8 cellular contexts compared by ENCODE assay signal in genomic region chr1:202599669-202600431, GRCh38.
DNase-seq lines count a peak whose midpoint lies in the region; ATAC-seq and TF ChIP-seq lines count a peak whose summit lies in the region.

No MANE protein-coding gene starts in this region.

- H3K27ac ChIP-seq in KMS-11: no peak overlapping the region
- peak overlapping the region; percentile 24 to 48; a peak in 2 of 4 replicates for H3K27ac ChIP-seq in SK-N-SH (ENCODE audit: low read depth in 2 of 2, low read length in 1 of 2)
- H3K27ac ChIP-seq in mesenchymal stem cell (ENCODE audit: low read length, poor library complexity, severe bottlenecking): no peak overlapping the region
- H3K27ac ChIP-seq in tibial nerve: peak overlapping the region in 1 of 4 donors; percentile 50

- no peak overlapping the region for H2BK12ac ChIP-seq in mesenchymal stem cell (ENCODE audit: low read length in 2 of 2)

- H4K8ac ChIP-seq in mesenchymal stem cell (ENCODE audit: low read length): no peak overlapping the region

- H3K9me2 ChIP-seq in SK-N-SH: no peaks in the 10 kb centered on the region

- no peaks in the 10 kb centered on the region for H3K9me3 Mint-ChIP-seq in activated CD8-positive, alpha-beta memory T cell treated with anti-CD3 and anti-CD28 coated beads, Interleukin-2, amount 10 ng/mL, durations not matched to agents 7 days and 5 days (ENCODE audit: low read depth)
- no peaks in the 10 kb centered on the region for H3K9me3 Mint-ChIP-seq in effector memory CD8-positive, alpha-beta T cell

- H3K4me1 Mint-ChIP-seq in activated CD8-positive, alpha-beta memory T cell treated with anti-CD3 and anti-CD28 coated beads, Interleukin-2, amount 10 ng/mL, durations not matched to agents 7 days and 5 days: no peaks in the 10 kb centered on the region
- H3K4me1 Mint-ChIP-seq in effector memory CD8-positive, alpha-beta T cell (ENCODE audit: low read depth in 2 of 2): peaks cover 0 to 2% of the 10 kb centered on the region in 2 donors

- no peak for TF ChIP-seq EP300 in SK-N-SH (IDR thresholded peaks at IDR 0.05; ENCODE audit: borderline replicate concordance in 1 of 2, low read depth in 1 of 2, low read length in 1 of 2)
- TF ChIP-seq EP300 in tibial nerve (IDR thresholded peaks at IDR 0.05): no peak

- no peak overlapping the region for H3K27ac Mint-ChIP-seq in activated CD8-positive, alpha-beta memory T cell treated with anti-CD3 and anti-CD28 coated beads, Interleukin-2, amount 10 ng/mL, durations not matched to agents 7 days and 5 days
- H3K27ac Mint-ChIP-seq in effector memory CD8-positive, alpha-beta T cell: no peak overlapping the region

- H3K4me3 Mint-ChIP-seq in activated CD8-positive, alpha-beta memory T cell treated with anti-CD3 and anti-CD28 coated beads, Interleukin-2, amount 10 ng/mL, durations not matched to agents 7 days and 5 days: no peak overlapping the region
- no peak overlapping the region for H3K4me3 Mint-ChIP-seq in effector memory CD8-positive, alpha-beta T cell

- no peak overlapping the region for H3K4me2 ChIP-seq in KMS-11
- 0 out of 2 replicates have a peak overlapping the region, but pooled peaks have one; percentile 18 for H3K4me2 ChIP-seq in SK-N-SH
- H3K4me2 ChIP-seq in mesenchymal stem cell (ENCODE audit: low read length, poor library complexity, severe bottlenecking): no peak overlapping the region

- H2AK5ac ChIP-seq in mesenchymal stem cell (ENCODE audit: low read length, severe bottlenecking): peak overlapping the region; percentile 58

- no peaks in the 10 kb centered on the region for H3K36me3 ChIP-seq in KMS-11 (ENCODE audit: insufficient read depth)
- no peaks in the 10 kb centered on the region for H3K36me3 ChIP-seq in SK-N-SH (replicated peaks in 1 of 2; ENCODE audit: control insufficient read depth in 1 of 2, insufficient read depth in 2 of 2, low read length in 1 of 2)
- peaks cover 0 to 3% of the 10 kb centered on the region in 2 experiments for H3K36me3 ChIP-seq in mesenchymal stem cell (ENCODE audit: control insufficient read depth in 1 of 2, insufficient read depth in 2 of 2, low read depth in 1 of 2, low read length in 2 of 2)
- peaks cover 0 to 37% (median 0%) of the 10 kb centered on the region in 3 donors for H3K36me3 ChIP-seq in tibial nerve

- no peak overlapping the region for H2AFZ ChIP-seq in KMS-11 (ENCODE audit: low read depth)
- no peak overlapping the region for H2AFZ ChIP-seq in SK-N-SH (ENCODE audit: low read depth)
- H2AFZ ChIP-seq in mesenchymal stem cell (ENCODE audit: low read depth, low read length): no peak overlapping the region

- TF ChIP-seq RAD21 in SK-N-SH (IDR thresholded peaks at IDR 0.05; ENCODE audit: low read length): peak; percentile 96

- H3K36me3 Mint-ChIP-seq in activated CD8-positive, alpha-beta memory T cell treated with anti-CD3 and anti-CD28 coated beads, Interleukin-2, amount 10 ng/mL, durations not matched to agents 7 days and 5 days: no peaks in the 10 kb centered on the region
- no peaks in the 10 kb centered on the region for H3K36me3 Mint-ChIP-seq in effector memory CD8-positive, alpha-beta T cell (ENCODE audit: insufficient read depth)

- 57% methylated on average over 11 of the region's 16 CpGs for WGBS in SK-N-SH (ENCODE audit: low lambda C conversion rate)
- 49% methylated on average over 16 of the region's 16 CpGs for WGBS in mesenchymal stem cell
- whole genome bisulfite sequencing in tibial nerve, 2 donors: 36 to 47% methylated on average over 12 to 16 of the region's 16 CpGs

- POLR2A ChIA-PET in SK-N-SH (lab: Yijun Ruan, JAX): no interaction called here

- no peaks in the 10 kb centered on the region for H3K27me3 Mint-ChIP-seq in activated CD8-positive, alpha-beta memory T cell treated with anti-CD3 and anti-CD28 coated beads, Interleukin-2, amount 10 ng/mL, durations not matched to agents 7 days and 5 days
- H3K27me3 Mint-ChIP-seq in effector memory CD8-positive, alpha-beta T cell: no peaks in the 10 kb centered on the region

- H3K4me3 ChIP-seq in KMS-11 (IDR thresholded peaks at IDR 0.05; ENCODE audit: insufficient read depth, low read depth, low read length): no peak overlapping the region
- H3K4me3 ChIP-seq in SK-N-SH (ENCODE audit: low read depth in 2 of 2, low read length in 1 of 2): no peak overlapping the region
- H3K4me3 ChIP-seq in mesenchymal stem cell (ENCODE audit: insufficient read depth in 1 of 2, low read depth in 1 of 2, low read length in 2 of 2): no peak overlapping the region
- no peak overlapping the region for H3K4me3 ChIP-seq in tibial nerve

- no peaks in the 10 kb centered on the region for H3K9me3 ChIP-seq in SK-N-SH
- no peaks in the 10 kb centered on the region for H3K9me3 ChIP-seq in mesenchymal stem cell (ENCODE audit: control insufficient read depth, low read length)
- no peaks in the 10 kb centered on the region for H3K9me3 ChIP-seq in tibial nerve

- CTCF ChIA-PET in activated CD8-positive, alpha-beta memory T cell treated with anti-CD3 and anti-CD28 coated beads, Interleukin-2, amount 10 ng/mL, durations not matched to agents 7 days and 5 days (lab: Charles Lee): interaction anchor here (0.6 to 1.5 kb wide), 7 partner anchors 10 to 136 kb away, joined by 3 to 4 read pairs (median 3); no protein-coding TSS in a partner anchor
- CTCF ChIA-PET in SK-N-SH (lab: Yijun Ruan, JAX): interaction anchor here (0.6 to 5.1 kb wide), 53 partner anchors 11 to 265 kb away, joined by 3 to 57 read pairs (median 4); partner anchors contain the start of genes PPP1R12B, SYT2 and UBE2T

- no peaks in the 10 kb centered on the region for H3K27me3 ChIP-seq in KMS-11 (ENCODE audit: insufficient read depth, low read depth)
- no peaks in the 10 kb centered on the region for H3K27me3 ChIP-seq in SK-N-SH (ENCODE audit: insufficient read depth)
- H3K27me3 ChIP-seq in mesenchymal stem cell (ENCODE audit: control insufficient read depth in 1 of 2, insufficient read depth in 1 of 2, low read length in 2 of 2): no peaks in the 10 kb centered on the region
- H3K27me3 ChIP-seq in tibial nerve: no peaks in the 10 kb centered on the region

- H4K20me1 ChIP-seq in KMS-11 (ENCODE audit: insufficient read depth) (no peaks in the 10 kb centered on the region), SK-N-SH (ENCODE audit: insufficient read depth) (no peaks in the 10 kb centered on the region)

- no peak overlapping the region for H2BK120ac ChIP-seq in mesenchymal stem cell (ENCODE audit: low read depth, low read length)

- peak; percentile 83 for TF ChIP-seq CTCF in KMS-11 (conservative IDR thresholded peaks at IDR 0.05; ENCODE audit: low read depth, low read length)
- TF ChIP-seq CTCF in SK-N-SH (IDR thresholded peaks at IDR 0.05): peak; percentile 90
- TF ChIP-seq CTCF in tibial nerve (IDR thresholded peaks at IDR 0.05): peak; percentile 62 to 91 (median 75)

- ATAC-seq in activated CD8-positive, alpha-beta memory T cell treated with anti-CD3 and anti-CD28 coated beads, Interleukin-2, amount 10 ng/mL, durations not matched to agents 7 days and 5 days: peak; percentile 60
- ATAC-seq in effector memory CD8-positive, alpha-beta T cell (replicated peaks): peak; percentile 19

- peak overlapping the region in 1 of 2 experiments; percentile 48 for H3K18ac ChIP-seq in mesenchymal stem cell (ENCODE audit: low read depth in 1 of 2, low read length in 2 of 2)

- H2BK15ac ChIP-seq in mesenchymal stem cell (ENCODE audit: low read depth, poor library complexity, severe bottlenecking): no peak overlapping the region

- H3K79me2 ChIP-seq in KMS-11 (ENCODE audit: insufficient read depth, low read depth) (no peaks in the 10 kb centered on the region), SK-N-SH (ENCODE audit: insufficient read depth) (no peaks in the 10 kb centered on the region)

- no peak overlapping the region for H3K9ac ChIP-seq in KMS-11
- H3K9ac ChIP-seq in SK-N-SH: no peak overlapping the region
- peak overlapping the region; percentile 63 for H3K9ac ChIP-seq in mesenchymal stem cell (ENCODE audit: low read length)

- H3K79me1 ChIP-seq in mesenchymal stem cell (replicated peaks; ENCODE audit: low read length, poor library complexity, severe bottlenecking): no peaks in the 10 kb centered on the region

- no peak overlapping the region for H4K91ac ChIP-seq in mesenchymal stem cell (ENCODE audit: low read length)

- no peak overlapping the region for H2BK5ac ChIP-seq in mesenchymal stem cell (ENCODE audit: low read depth, low read length, poor library complexity, severe bottlenecking)

- peaks cover 4% of the 10 kb centered on the region for H3K4me1 ChIP-seq in KMS-11 (ENCODE audit: low read depth, poor library complexity, severe bottlenecking)
- H3K4me1 ChIP-seq in SK-N-SH (ENCODE audit: control insufficient read depth in 1 of 2, insufficient read depth in 2 of 2, low read depth in 1 of 2, low read length in 1 of 2): peaks cover 0 to 7% of the 10 kb centered on the region in 2 experiments; a peak in 1 of 4 replicates
- H3K4me1 ChIP-seq in mesenchymal stem cell (ENCODE audit: control insufficient read depth, insufficient read depth, low read depth, low read length): peaks cover 6% of the 10 kb centered on the region
- peaks cover 0 to 7% (median 2%) of the 10 kb centered on the region in 4 donors for H3K4me1 ChIP-seq in tibial nerve

- H3F3A ChIP-seq in SK-N-SH (replicated peaks; ENCODE audit: insufficient read depth): no peaks in the 10 kb centered on the region

- TF ChIP-seq POLR2A in tibial nerve (IDR thresholded peaks at IDR 0.05): no peak

- DNase-seq in activated CD8-positive, alpha-beta memory T cell treated with anti-CD3 and anti-CD28 coated beads, Interleukin-2, amount 10 ng/mL, durations not matched to agents 7 days and 5 days: peak; percentile 51
- DNase-seq in activated CD8-positive, alpha-beta memory T cell treated with anti-CD3 and anti-CD28 coated beads, Interleukin-2, amount 50 U/mL, for 4 hours: no peak
- peak; percentile 80 for DNase-seq in SK-N-SH
- DNase-seq in effector memory CD8-positive, alpha-beta T cell: no peak
- DNase-seq in mesenchymal stem cell: peak; percentile 76
- DNase-seq in tibial nerve (ENCODE audit: low spot score in 2 of 2): peak; percentile 37 to 42
- DNase-seq in GDM1 (lab: John Stamatoyannopoulos, UW): no peak

- H3K4ac ChIP-seq in mesenchymal stem cell (ENCODE audit: low read depth in 1 of 2, low read length in 2 of 2): no peak overlapping the region

- peak overlapping the region in 1 of 2 experiments; percentile 35 for H3K23ac ChIP-seq in mesenchymal stem cell (ENCODE audit: low read length in 2 of 2)

- no peak overlapping the region for H3K14ac ChIP-seq in mesenchymal stem cell (ENCODE audit: low read length in 2 of 2)

TF ChIP-seq in SK-N-SH, 30 proteins besides CTCF, POLR2A, EP300 and RAD21 (continues in another document):
- TF ChIP-seq, protein P1, sequence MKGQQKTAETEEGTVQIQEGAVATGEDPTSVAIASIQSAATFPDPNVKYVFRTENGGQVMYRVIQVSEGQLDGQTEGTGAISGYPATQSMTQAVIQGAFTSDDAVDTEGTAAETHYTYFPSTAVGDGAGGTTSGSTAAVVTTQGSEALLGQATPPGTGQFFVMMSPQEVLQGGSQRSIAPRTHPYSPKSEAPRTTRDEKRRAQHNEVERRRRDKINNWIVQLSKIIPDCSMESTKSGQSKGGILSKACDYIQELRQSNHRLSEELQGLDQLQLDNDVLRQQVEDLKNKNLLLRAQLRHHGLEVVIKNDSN (IDR thresholded peaks at IDR 0.05; ENCODE audit: borderline replicate concordance, low read depth): no peak
- no peak for TF ChIP-seq TCF12 (IDR thresholded peaks at IDR 0.05)

Comparison
In these comparisons a context has a peak if more than half of its experiments do, and no peak if none do; other contexts are left out.
1. DNase-seq: peak in activated CD8-positive, alpha-beta memory T cell treated with anti-CD3 and anti-CD28 coated beads, Interleukin-2, amount 10 ng/mL, durations not matched to agents 7 days and 5 days (single experiment), SK-N-SH (single experiment), mesenchymal stem cell (single experiment) and tibial nerve (2 of 2); none in activated CD8-positive, alpha-beta memory T cell treated with anti-CD3 and anti-CD28 coated beads, Interleukin-2, amount 50 U/mL, for 4 hours (single experiment), effector memory CD8-positive, alpha-beta T cell (0 of 3) and GDM1 (single experiment).
2. H3K27ac ChIP-seq: peak in SK-N-SH (2 of 2); none in KMS-11 (single experiment) and mesenchymal stem cell (single experiment).
3. Peak in every context shown above with its lines, with median percentiles within 50 percentile points of each other: CTCF ChIP-seq.